1 cellular context compared by ENCODE assay signal in genomic region chr4:45036677-45037076, GRCh38.
TF ChIP-seq lines count a peak whose summit lies in the region.

No MANE protein-coding gene starts in this region.

TF ChIP-seq in HepG2, 621 proteins besides CTCF, POLR2A, EP300 and RAD21 (continued from another document):
- TF ChIP-seq ATF5 (CRISPR knock-in tag; IDR thresholded peaks at IDR 0.05; ENCODE audit: low read depth), result no peak
- TF ChIP-seq ZNF253 (CRISPR knock-in tag; IDR thresholded peaks at IDR 0.05; ENCODE audit: borderline replicate concordance), result no peak
- no peak for TF ChIP-seq SP2 (CRISPR knock-in tag; IDR thresholded peaks at IDR 0.05)
- no peak for TF ChIP-seq POGK (CRISPR knock-in tag; conservative IDR thresholded peaks at IDR 0.05)
- TF ChIP-seq PBX3 (CRISPR knock-in tag; IDR thresholded peaks at IDR 0.05; ENCODE audit: borderline replicate concordance), result no peak
- no peak for TF ChIP-seq KAT8 (CRISPR knock-in tag; IDR thresholded peaks at IDR 0.05)
- TF ChIP-seq KMT2B (CRISPR knock-in tag; IDR thresholded peaks at IDR 0.05), result no peak
